ENCODE assay signal across 8 cellular contexts in genomic region chr17:57294629-57295501, GRCh38. TPM values are rescaled to one million over a fixed set of nuclear protein-coding genes. Genes with fewer than 3 reads are reported as not detected.
DNase-seq lines count a peak whose midpoint lies in the region; ATAC-seq, FAIRE-seq and TF ChIP-seq lines count a peak whose summit lies in the region.

No MANE protein-coding gene starts in this region.

- POLR2A ChIA-PET in RWPE1 (lab: Yijun Ruan, JAX; ENCODE audit: low non-redundant PET) = no interaction called here

- peak; percentile 28 for FAIRE-seq in bronchial epithelial cell (lab: Jason Lieb, UNC)

- TF ChIP-seq CTCF in RWPE1 (conservative IDR thresholded peaks at IDR 0.05; ENCODE audit: low read depth) = no peak
- no peak for TF ChIP-seq CTCF in bronchial epithelial cell (IDR thresholded peaks at IDR 0.05; ENCODE audit: insufficient read depth, low read length, severe bottlenecking)
- TF ChIP-seq CTCF in tibial artery (IDR thresholded peaks at IDR 0.05) = no peak

- peak; percentile 90 for DNase-seq in LHCN-M2 (ENCODE audit: low read depth)
- DNase-seq in RWPE1 (ENCODE audit: low spot score) = no peak
- DNase-seq in bronchial epithelial cell (ENCODE audit: low read depth) = peak; percentile 30
- DNase-seq in smooth muscle cell of the brain vasculature (ENCODE audit: low read depth, low spot score) = peak; percentile 33
- no peak for DNase-seq in germinal center (ENCODE audit: low spot score)
- no peak for DNase-seq in tibial artery

- H3K4me3 ChIP-seq in bronchial epithelial cell (ENCODE audit: low read depth, low read length) = no peak overlapping the region
- no peak overlapping the region for H3K4me3 ChIP-seq in tibial artery

- CTCF ChIA-PET in RWPE1 (lab: Yijun Ruan, JAX) = interaction anchor here (0.6 kb wide), 1 partner anchor 64 kb away, joined by 3 read pairs; no protein-coding TSS in a partner anchor

- no peaks in the 10 kb centered on the region for H3K27me3 ChIP-seq in bronchial epithelial cell (ENCODE audit: control insufficient read depth, insufficient read depth, low read length)
- H3K27me3 ChIP-seq in tibial artery = no peaks in the 10 kb centered on the region

- no peaks in the 10 kb centered on the region for H3K4me1 ChIP-seq in tibial artery

- no peaks in the 10 kb centered on the region for H3K9me3 ChIP-seq in tibial artery

- H3K27ac ChIP-seq in RWPE1 (peak overlapping the region; percentile 82), tibial artery (no peak overlapping the region)

- ATAC-seq in HG03521 (IDR thresholded peaks at IDR 0.05; ENCODE audit: unreplicated experiment) (no peak), HG03460 (IDR thresholded peaks at IDR 0.05; ENCODE audit: unreplicated experiment) (no peak)

- intact Hi-C loops in tibial artery (cut with DNase I; ENCODE audit: low total_unique reads) = no loop called here

- H3K36me3 ChIP-seq in bronchial epithelial cell (ENCODE audit: control insufficient read depth, insufficient read depth, low read length) = no peaks in the 10 kb centered on the region
- H3K36me3 ChIP-seq in tibial artery = peaks cover 6 to 8% (median 6%) of the 10 kb centered on the region in 3 donors

RNA-seq across cellular contexts. Expression of gene MSI2, which starts 38.5 kb away (rescaled TPM):
- total RNA-seq in LHCN-M2 (2014; rRNA removed) (120 and 126 TPM in 2 replicates), bronchial epithelial cell (21.1 and 21.3 TPM in 2 replicates)
- polyA plus RNA-seq in LHCN-M2 (2012) = 39.5 TPM

Comparison
In these comparisons a context has a peak if more than half of its experiments do, and no peak if none do; other contexts are left out.
1. DNase-seq: peak in LHCN-M2 (single experiment), bronchial epithelial cell (single experiment) and smooth muscle cell of the brain vasculature (single experiment); none in RWPE1 (single experiment), germinal center (single experiment) and tibial artery (0 of 2).